1 cellular context compared by ENCODE assay signal in the genomic region with DNA sequence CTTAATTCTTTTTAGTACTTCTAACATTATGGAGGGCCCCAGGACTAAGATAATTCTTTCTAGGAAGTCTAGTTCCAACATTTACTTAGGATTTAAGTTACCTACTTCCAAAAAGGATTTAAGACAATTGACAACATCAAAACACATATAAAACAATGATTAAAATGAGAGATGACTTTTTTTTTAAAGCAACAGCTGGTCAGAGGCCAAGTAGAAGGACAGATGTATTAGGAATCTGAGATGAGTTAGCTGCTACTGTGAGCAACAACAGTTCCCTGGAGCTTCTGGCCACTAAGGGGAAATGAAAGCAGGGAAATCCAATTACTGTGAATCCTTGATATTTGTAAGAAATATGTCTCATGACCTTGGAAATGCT.
TF ChIP-seq lines count a peak whose summit lies in the region.

No MANE protein-coding gene starts in this region.

TF ChIP-seq in HepG2, 621 proteins besides CTCF, POLR2A, EP300 and RAD21 (continued from another document):
- TF ChIP-seq, protein P1, sequence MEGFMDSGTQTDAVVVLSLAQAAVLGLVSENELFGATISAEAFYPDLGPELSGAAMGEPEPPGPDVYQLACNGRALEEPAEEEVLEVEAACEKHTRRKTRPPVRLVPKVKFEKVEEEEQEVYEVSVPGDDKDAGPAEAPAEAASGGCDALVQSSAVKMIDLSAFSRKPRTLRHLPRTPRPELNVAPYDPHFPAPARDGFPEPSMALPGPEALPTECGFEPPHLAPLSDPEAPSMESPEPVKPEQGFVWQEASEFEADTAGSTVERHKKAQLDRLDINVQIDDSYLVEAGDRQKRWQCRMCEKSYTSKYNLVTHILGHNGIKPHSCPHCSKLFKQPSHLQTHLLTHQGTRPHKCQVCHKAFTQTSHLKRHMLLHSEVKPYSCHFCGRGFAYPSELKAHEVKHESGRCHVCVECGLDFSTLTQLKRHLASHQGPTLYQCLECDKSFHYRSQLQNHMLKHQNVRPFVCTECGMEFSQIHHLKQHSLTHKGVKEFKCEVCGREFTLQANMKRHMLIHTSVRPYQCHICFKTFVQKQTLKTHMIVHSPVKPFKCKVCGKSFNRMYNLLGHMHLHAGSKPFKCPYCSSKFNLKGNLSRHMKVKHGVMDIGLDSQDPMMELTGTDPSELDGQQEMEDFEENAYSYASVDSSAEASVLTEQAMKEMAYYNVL (CRISPR knock-in tag; IDR thresholded peaks at IDR 0.05; ENCODE audit: borderline replicate concordance), result no peak
- TF ChIP-seq CREM (IDR thresholded peaks at IDR 0.05) (0 out of 2 replicates have a peak, but pooled peaks have one; percentile 5), CREM (CRISPR knock-in tag; IDR thresholded peaks at IDR 0.05) (no peak), PHF21A (CRISPR knock-in tag; IDR thresholded peaks at IDR 0.05) (no peak), TCF7 (IDR thresholded peaks at IDR 0.05; ENCODE audit: low read depth) (no peak)
- TF ChIP-seq, protein P2, sequence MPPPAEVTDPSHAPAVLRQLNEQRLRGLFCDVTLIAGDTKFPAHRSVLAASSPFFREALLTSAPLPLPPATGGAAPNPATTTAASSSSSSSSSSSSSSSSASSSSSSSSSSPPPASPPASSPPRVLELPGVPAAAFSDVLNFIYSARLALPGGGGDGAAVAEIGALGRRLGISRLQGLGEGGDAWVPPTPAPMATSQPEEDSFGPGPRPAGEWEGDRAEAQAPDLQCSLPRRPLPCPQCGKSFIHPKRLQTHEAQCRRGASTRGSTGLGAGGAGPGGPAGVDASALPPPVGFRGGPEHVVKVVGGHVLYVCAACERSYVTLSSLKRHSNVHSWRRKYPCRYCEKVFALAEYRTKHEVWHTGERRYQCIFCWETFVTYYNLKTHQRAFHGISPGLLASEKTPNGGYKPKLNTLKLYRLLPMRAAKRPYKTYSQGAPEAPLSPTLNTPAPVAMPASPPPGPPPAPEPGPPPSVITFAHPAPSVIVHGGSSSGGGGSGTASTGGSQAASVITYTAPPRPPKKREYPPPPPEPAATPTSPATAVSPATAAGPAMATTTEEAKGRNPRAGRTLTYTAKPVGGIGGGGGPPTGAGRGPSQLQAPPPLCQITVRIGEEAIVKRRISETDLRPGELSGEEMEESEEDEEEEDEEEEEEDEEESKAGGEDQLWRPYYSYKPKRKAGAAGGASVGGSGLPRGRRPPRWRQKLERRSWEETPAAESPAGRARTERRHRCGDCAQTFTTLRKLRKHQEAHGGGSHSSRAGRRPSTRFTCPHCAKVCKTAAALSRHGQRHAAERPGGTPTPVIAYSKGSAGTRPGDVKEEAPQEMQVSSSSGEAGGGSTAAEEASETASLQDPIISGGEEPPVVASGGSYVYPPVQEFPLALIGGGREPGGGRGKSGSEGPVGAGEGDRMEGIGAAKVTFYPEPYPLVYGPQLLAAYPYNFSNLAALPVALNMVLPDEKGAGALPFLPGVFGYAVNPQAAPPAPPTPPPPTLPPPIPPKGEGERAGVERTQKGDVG (CRISPR knock-in tag; IDR thresholded peaks at IDR 0.05; ENCODE audit: borderline replicate concordance), result no peak
